Comparison of ENCODE assay signal across 20 cellular contexts in the genomic region with DNA sequence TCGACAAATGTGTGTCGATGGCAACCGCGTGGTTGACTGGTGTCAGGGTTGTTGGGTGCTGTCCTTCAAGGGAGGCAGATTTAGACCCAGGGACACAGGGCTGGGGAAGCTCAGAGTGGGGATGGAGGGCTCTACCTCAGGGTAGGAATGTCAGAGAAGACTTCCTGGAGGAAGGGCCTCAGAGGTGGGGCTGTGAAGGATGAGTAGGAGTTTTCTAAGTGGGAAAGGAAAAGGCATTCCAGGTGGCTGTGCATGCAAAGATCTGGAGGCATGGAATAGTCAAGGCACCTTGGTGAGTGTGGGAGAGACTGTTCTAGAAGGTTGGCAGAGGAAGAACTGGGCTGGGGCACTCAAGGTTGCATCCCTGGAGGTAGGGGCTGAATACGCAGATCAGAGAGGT. TPM values are rescaled to one million over a fixed set of nuclear protein-coding genes. Genes with fewer than 3 reads are reported as not detected.
DNase-seq lines count a peak whose midpoint lies in the region; ATAC-seq and TF ChIP-seq lines count a peak whose summit lies in the region.
"Had no signal": no experiment of that assay in that cellular context is flagged by ENCODE, and none has a peak within 500 bp of the region (broad histone marks: within the 10 kb centered on the region; RNA-seq: fewer than 3 reads in every experiment).

No MANE protein-coding gene starts in this region.

- no peaks in the 10 kb centered on the region for H3K9me3 ChIP-seq in T-helper 17 cell (ENCODE audit: control insufficient read depth, low read length, poor library complexity, severe bottlenecking)
- H3K9me3 ChIP-seq: SJCRH30 had no signal

- H3K4me3 Mint-ChIP-seq in activated naive CD8-positive, alpha-beta T cell, result peak overlapping the region; percentile 21
- H3K4me3 Mint-ChIP-seq in activated naive CD8-positive, alpha-beta T cell treated with anti-CD3 and anti-CD28 coated beads for 36 hours, result no peak overlapping the region
- H3K4me3 Mint-ChIP-seq in T-helper 17 cell, result peak overlapping the region; percentile 4
- H3K4me3 Mint-ChIP-seq in naive thymus-derived CD8-positive, alpha-beta T cell, result peak overlapping the region in 4 of 10 donors; percentile 2 to 31 (median 4)

- TF ChIP-seq CTCF in omental fat pad (IDR thresholded peaks at IDR 0.05), result no peak

- ATAC-seq in T-helper 17 cell (no peak), omental fat pad (ENCODE audit: low FRiP score) (no peak), HG02610 (IDR thresholded peaks at IDR 0.05; ENCODE audit: unreplicated experiment) (no peak), HG03571 (IDR thresholded peaks at IDR 0.05; ENCODE audit: unreplicated experiment) (no peak)
- ATAC-seq in naive thymus-derived CD8-positive, alpha-beta T cell, result no peak
- ATAC-seq: Panc1 had no signal

- no peaks in the 10 kb centered on the region for H3K9me3 Mint-ChIP-seq in activated naive CD8-positive, alpha-beta T cell (ENCODE audit: low read depth)
- H3K9me3 Mint-ChIP-seq in activated naive CD8-positive, alpha-beta T cell treated with anti-CD3 and anti-CD28 coated beads for 36 hours, result no peaks in the 10 kb centered on the region
- H3K9me3 Mint-ChIP-seq in naive thymus-derived CD8-positive, alpha-beta T cell, result no peaks in the 10 kb centered on the region

- H3K27me3 Mint-ChIP-seq in activated naive CD8-positive, alpha-beta T cell, result peaks cover under 1% of the 10 kb centered on the region
- peaks cover 23% of the 10 kb centered on the region for H3K27me3 Mint-ChIP-seq in activated naive CD8-positive, alpha-beta T cell treated with anti-CD3 and anti-CD28 coated beads for 36 hours
- peaks cover under 1% of the 10 kb centered on the region for H3K27me3 Mint-ChIP-seq in T-helper 17 cell
- peaks cover 0 to 4% (median under 1%) of the 10 kb centered on the region in 5 donors for H3K27me3 Mint-ChIP-seq in naive thymus-derived CD8-positive, alpha-beta T cell

- no peak overlapping the region for H3K27ac Mint-ChIP-seq in activated naive CD8-positive, alpha-beta T cell
- H3K27ac Mint-ChIP-seq in activated naive CD8-positive, alpha-beta T cell treated with anti-CD3 and anti-CD28 coated beads for 36 hours, result no peak overlapping the region
- H3K27ac Mint-ChIP-seq in T-helper 17 cell, result no peak overlapping the region
- peak overlapping the region in 6 of 10 donors; percentile 10 to 75 (median 40) for H3K27ac Mint-ChIP-seq in naive thymus-derived CD8-positive, alpha-beta T cell
- H3K27ac Mint-ChIP-seq: H9 had no signal

- H3K4me1 Mint-ChIP-seq in activated naive CD8-positive, alpha-beta T cell (ENCODE audit: low read depth), result peaks cover 18% of the 10 kb centered on the region
- peaks cover 18% of the 10 kb centered on the region for H3K4me1 Mint-ChIP-seq in activated naive CD8-positive, alpha-beta T cell treated with anti-CD3 and anti-CD28 coated beads for 36 hours
- H3K4me1 Mint-ChIP-seq in T-helper 17 cell, result peaks cover 8% of the 10 kb centered on the region
- peaks cover 10 to 24% (median 21%) of the 10 kb centered on the region in 4 donors for H3K4me1 Mint-ChIP-seq in naive thymus-derived CD8-positive, alpha-beta T cell

- DNase-seq in activated naive CD8-positive, alpha-beta T cell treated with anti-CD3 and anti-CD28 coated beads for 36 hours, result no peak
- DNase-seq in T-helper 17 cell, result no peak
- no peak for DNase-seq in naive thymus-derived CD8-positive, alpha-beta T cell
- DNase-seq in omental fat pad (ENCODE audit: low spot score), result no peak
- DNase-seq: COR-L47, DMS79, H9, KBM-7, NCI-H1092, NCI-H1436, NCI-H187 treated with DMSO at 0.1 percent for 48 hours, NCI-H226, NCI-H510A treated with DMSO at 0.1 percent for 48 hours, NCI-H748 treated with DMSO at 0.1 percent for 48 hours, SJCRH30 had no signal

- no peaks in the 10 kb centered on the region for H3K36me3 Mint-ChIP-seq in activated naive CD8-positive, alpha-beta T cell
- no peaks in the 10 kb centered on the region for H3K36me3 Mint-ChIP-seq in activated naive CD8-positive, alpha-beta T cell treated with anti-CD3 and anti-CD28 coated beads for 36 hours
- H3K36me3 Mint-ChIP-seq in T-helper 17 cell (ENCODE audit: low read depth), result no peaks in the 10 kb centered on the region
- H3K36me3 Mint-ChIP-seq in naive thymus-derived CD8-positive, alpha-beta T cell, result no peaks in the 10 kb centered on the region

- POLR2A ChIA-PET in naive thymus-derived CD8-positive, alpha-beta T cell (lab: Charles Lee), result interaction anchor here (1.0 kb wide), 1 partner anchor 21 kb away, joined by 5 read pairs; no protein-coding TSS in a partner anchor

RNA-seq across cellular contexts. Expression of a gene that starts 2.0 kb away (rescaled TPM):
- total RNA-seq in activated naive CD8-positive, alpha-beta T cell treated with anti-CD3 and anti-CD28 coated beads for 36 hours, result under 1 TPM; 0.21 to 0.38 TPM
- total RNA-seq in T-helper 17 cell (under 1 TPM; 0.35 to 0.39 TPM), omental fat pad (not detected)
- total RNA-seq in naive thymus-derived CD8-positive, alpha-beta T cell, result under 1 TPM; 0.82 to 0.88 TPM
- under 1 TPM; 0.19 to 0.88 (median 0.81) TPM for polyA plus RNA-seq in naive thymus-derived CD8-positive, alpha-beta T cell

RNA-seq across cellular contexts. Expression of a gene that starts 15.9 kb away (rescaled TPM):
- 100 to 1,000 TPM; 103 to 106 TPM for total RNA-seq in activated naive CD8-positive, alpha-beta T cell treated with anti-CD3 and anti-CD28 coated beads for 36 hours
- total RNA-seq in T-helper 17 cell (100 to 1,000 TPM; 128 to 131 TPM), omental fat pad (100 to 1,000 TPM in 1 of 4 donors, 10 to 100 TPM in 3; 27.4 to 132 (median 30.4) TPM)
- total RNA-seq in naive thymus-derived CD8-positive, alpha-beta T cell, result 100 to 1,000 TPM; 113 to 116 TPM
- polyA plus RNA-seq in naive thymus-derived CD8-positive, alpha-beta T cell, result 10 to 100 TPM; 26.3 to 43.2 (median 41.1) TPM

RNA-seq across cellular contexts. Expression of a gene that starts 22.4 kb away (rescaled TPM):
- 10 to 100 TPM; 14.1 to 14.3 TPM for total RNA-seq in activated naive CD8-positive, alpha-beta T cell treated with anti-CD3 and anti-CD28 coated beads for 36 hours
- 1 to 10 TPM; 3.8 to 3.9 TPM for total RNA-seq in T-helper 17 cell
- total RNA-seq in naive thymus-derived CD8-positive, alpha-beta T cell, result 1 to 10 TPM; 8.9 to 10.0 TPM
- polyA plus RNA-seq in naive thymus-derived CD8-positive, alpha-beta T cell, result not detected
- 1 to 10 TPM in 1 of 4 donors, under 1 TPM in 3; 0.75 to 3.0 (median 0.81) TPM for total RNA-seq in omental fat pad

RNA-seq across cellular contexts. Expression of a gene that starts 32.6 kb away (rescaled TPM):
- not detected for total RNA-seq in activated naive CD8-positive, alpha-beta T cell treated with anti-CD3 and anti-CD28 coated beads for 36 hours
- total RNA-seq in T-helper 17 cell (not detected), omental fat pad (under 1 TPM in 1 of 4 donors, not detected in 3; 0.74 TPM)
- not detected for total RNA-seq in naive thymus-derived CD8-positive, alpha-beta T cell
- not detected for polyA plus RNA-seq in naive thymus-derived CD8-positive, alpha-beta T cell
- total RNA-seq: HT1080 had no signal

RNA-seq across cellular contexts. Expression of a gene that starts 44.3 kb away (rescaled TPM):
- total RNA-seq in activated naive CD8-positive, alpha-beta T cell treated with anti-CD3 and anti-CD28 coated beads for 36 hours, result not detected
- under 1 TPM in 1 of 2 donors, not detected in 1; 0.50 TPM for total RNA-seq in T-helper 17 cell
- under 1 TPM in 1 of 2 experiments, not detected in 1; 0.16 TPM for total RNA-seq in naive thymus-derived CD8-positive, alpha-beta T cell
- not detected for polyA plus RNA-seq in naive thymus-derived CD8-positive, alpha-beta T cell
- total RNA-seq in omental fat pad, result not detected
- total RNA-seq: H9, HT1080 had no signal

Comparison
In these comparisons a context has a peak if more than half of its experiments do, and no peak if none do; other contexts are left out.
1. H3K27ac Mint-ChIP-seq: peak in naive thymus-derived CD8-positive, alpha-beta T cell (6 of 10); none in activated naive CD8-positive, alpha-beta T cell (single experiment), activated naive CD8-positive, alpha-beta T cell treated with anti-CD3 and anti-CD28 coated beads for 36 hours (single experiment) and T-helper 17 cell (single experiment).